ENCODE assay signal across 8 cellular contexts in the genomic region with DNA sequence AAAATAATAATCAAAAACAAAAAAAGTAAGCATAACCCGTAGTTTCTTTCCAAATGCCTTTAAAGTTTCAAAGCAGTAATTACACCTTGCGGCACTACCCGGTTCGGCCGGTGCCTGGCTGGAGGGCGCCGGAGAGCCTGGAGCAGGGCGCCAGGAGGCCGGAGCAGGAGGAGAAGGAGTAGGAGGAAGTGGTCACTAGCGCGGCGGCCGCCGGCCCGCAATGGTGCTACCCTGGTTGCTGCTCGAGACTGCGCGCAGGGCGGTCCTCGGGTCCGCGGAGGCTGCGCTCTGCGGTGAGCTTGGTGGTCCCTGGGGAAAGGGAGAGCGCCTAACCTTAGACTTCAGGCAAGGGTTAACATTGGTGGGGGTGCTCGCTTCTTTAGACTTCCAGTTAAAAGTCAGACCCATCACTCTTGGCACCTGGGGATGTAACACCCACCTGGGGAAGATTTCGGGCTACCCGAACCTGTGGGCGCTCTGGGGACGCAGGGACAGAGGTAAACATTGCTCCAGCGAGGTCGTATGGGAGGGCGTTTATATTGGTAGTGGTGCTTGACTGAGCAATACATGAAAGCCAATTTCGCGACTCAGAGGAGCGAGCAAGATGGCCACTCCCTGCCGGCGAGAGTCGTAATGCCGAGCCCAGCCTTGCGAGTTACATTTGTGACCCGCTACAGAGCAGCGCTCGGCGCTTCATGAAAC. TPM values are rescaled to one million over a fixed set of nuclear protein-coding genes. Genes with fewer than 3 reads are reported as not detected.
DNase-seq lines count a peak whose midpoint lies in the region; ATAC-seq and TF ChIP-seq lines count a peak whose summit lies in the region.

No MANE protein-coding gene starts in this region.

- no peaks in the 10 kb centered on the region for H3K9me3 Mint-ChIP-seq in T-helper 1 cell treated with Interleukin-12 subunit alpha and Interleukin-12 subunit beta and Interleukin-4 antibody, amounts not matched to agents 30 μg/mL and 1 μg/mL, for 36 hours

- no peaks in the 10 kb centered on the region for H3K4me1 ChIP-seq in prostate gland (replicated peaks)
- peaks cover 18% of the 10 kb centered on the region for H3K4me1 ChIP-seq in vagina

- H3K27me3 ChIP-seq in prostate gland (replicated peaks; ENCODE audit: insufficient read depth) (no peaks in the 10 kb centered on the region), vagina (no peaks in the 10 kb centered on the region)

- under 1% methylated on average over 45 of the region's 45 CpGs for WGBS in prostate gland

- TF ChIP-seq POLR2A in prostate gland (IDR thresholded peaks at IDR 0.05), result peak; percentile 75
- peak in 1 of 2 donors; percentile 86 for TF ChIP-seq POLR2A in vagina (IDR thresholded peaks at IDR 0.05)

- intact Hi-C loops in left cardiac atrium (cut with DNase I), result loop anchor here in 1 of 2 donors (5.0 kb wide), 1 partner anchor 46 kb away; the partner anchor contains the start of gene CCNC
- intact Hi-C loops in prostate gland (cut with DNase I), result loop anchor here (5.0 kb wide), 2 partner anchors 46 to 94 kb away; partner anchors contain the start of genes CCNC and PNISR
- intact Hi-C loops in vagina (cut with DNase I), result no loop called here

- H3K27me3 Mint-ChIP-seq in T-helper 1 cell treated with Interleukin-12 subunit alpha and Interleukin-12 subunit beta and Interleukin-4 antibody, amounts not matched to agents 30 μg/mL and 1 μg/mL, for 36 hours (ENCODE audit: low read depth), result peaks cover 15% of the 10 kb centered on the region

- H3K4me3 Mint-ChIP-seq in T-helper 1 cell treated with Interleukin-12 subunit alpha and Interleukin-12 subunit beta and Interleukin-4 antibody, amounts not matched to agents 30 μg/mL and 1 μg/mL, for 36 hours, result peak overlapping the region; percentile 97

- no peaks in the 10 kb centered on the region for H3K9me3 ChIP-seq in prostate gland
- no peaks in the 10 kb centered on the region for H3K9me3 ChIP-seq in vagina

- DNase-seq in NCI-H146 treated with DMSO at 0.1 percent for 48 hours (lab: John Stamatoyannopoulos, UW; ENCODE audit: unreplicated experiment), result peak; percentile 64
- peak; percentile 87 for DNase-seq in amniotic stem cell (lab: John Stamatoyannopoulos, UW)
- DNase-seq in left cardiac atrium, result peak; percentile 86
- peak; percentile 83 for DNase-seq in prostate gland (ENCODE audit: low spot score)
- peak in 1 of 2 donors; percentile 89 for DNase-seq in vagina (ENCODE audit: extremely low spot score in 2 of 2)

- TF ChIP-seq CTCF in prostate gland (IDR thresholded peaks at IDR 0.05) (peak; percentile 58 to 89 (median 84)), vagina (IDR thresholded peaks at IDR 0.05) (peak; percentile 38 to 82 (median 79))

- peaks cover 13% of the 10 kb centered on the region for H3K4me1 Mint-ChIP-seq in T-helper 1 cell treated with Interleukin-12 subunit alpha and Interleukin-12 subunit beta and Interleukin-4 antibody, amounts not matched to agents 30 μg/mL and 1 μg/mL, for 36 hours (ENCODE audit: low read depth)

- ATAC-seq in GM18499 (IDR thresholded peaks at IDR 0.05; ENCODE audit: insufficient read depth, unreplicated experiment) (peak; percentile 90), HG02884 (IDR thresholded peaks at IDR 0.05; ENCODE audit: unreplicated experiment) (peak; percentile 94), left cardiac atrium (peak; percentile 96 to 98)

- H3K4me3 ChIP-seq in prostate gland (peak overlapping the region; percentile 56 to 76), vagina (peak overlapping the region; percentile 59 to 73)

- peak overlapping the region; percentile 96 for H3K27ac Mint-ChIP-seq in T-helper 1 cell treated with Interleukin-12 subunit alpha and Interleukin-12 subunit beta and Interleukin-4 antibody, amounts not matched to agents 30 μg/mL and 1 μg/mL, for 36 hours

- H3K36me3 ChIP-seq in prostate gland (no peaks in the 10 kb centered on the region), vagina (no peaks in the 10 kb centered on the region)

- no peaks in the 10 kb centered on the region for H3K36me3 Mint-ChIP-seq in T-helper 1 cell treated with Interleukin-12 subunit alpha and Interleukin-12 subunit beta and Interleukin-4 antibody, amounts not matched to agents 30 μg/mL and 1 μg/mL, for 36 hours (ENCODE audit: low read depth)

- peak overlapping the region; percentile 87 to 89 for H3K27ac ChIP-seq in prostate gland
- peak overlapping the region; percentile 83 for H3K27ac ChIP-seq in vagina

RNA-seq across cellular contexts. Expression of gene USP45, which starts 5.8 kb away (rescaled TPM):
- total RNA-seq in left cardiac atrium (1 to 10 TPM; 9.4 to 9.8 TPM), prostate gland (10 to 100 TPM; 14.3 to 19.4 TPM), vagina (14.0 TPM)

RNA-seq across cellular contexts. Expression of gene CCNC, which starts 47.5 kb away (rescaled TPM):
- total RNA-seq in left cardiac atrium (10 to 100 TPM; 20.6 to 28.9 TPM), prostate gland (10 to 100 TPM; 37.8 to 83.4 TPM), vagina (47.4 TPM)
